Comparison of ENCODE assay signal across 9 cellular contexts in genomic region chr22:20639750-20640149, GRCh38.
"Had no signal": no experiment of that assay in that cellular context is flagged by ENCODE, and none has a peak within 500 bp of the region (broad histone marks: within the 10 kb centered on the region; RNA-seq: fewer than 3 reads in every experiment).

No MANE protein-coding gene starts in this region.

- H3K4me3 ChIP-seq: GM23248 had no signal

- H3K27ac ChIP-seq: GM23248, KMS-11 had no signal

- H3K9ac ChIP-seq: GM23248, KMS-11 had no signal

- H2AFZ ChIP-seq: GM23248 had no signal

- H3K4me2 ChIP-seq: KMS-11 had no signal

- FAIRE-seq: H54, HTR-8/SVneo had no signal

- DNase-seq: GM23248, GOT3, HCEC 1CT, HFFc6, IMR-90, KBM-7 had no signal
